Comparison of ENCODE assay signal across 27 cellular contexts in the genomic region with DNA sequence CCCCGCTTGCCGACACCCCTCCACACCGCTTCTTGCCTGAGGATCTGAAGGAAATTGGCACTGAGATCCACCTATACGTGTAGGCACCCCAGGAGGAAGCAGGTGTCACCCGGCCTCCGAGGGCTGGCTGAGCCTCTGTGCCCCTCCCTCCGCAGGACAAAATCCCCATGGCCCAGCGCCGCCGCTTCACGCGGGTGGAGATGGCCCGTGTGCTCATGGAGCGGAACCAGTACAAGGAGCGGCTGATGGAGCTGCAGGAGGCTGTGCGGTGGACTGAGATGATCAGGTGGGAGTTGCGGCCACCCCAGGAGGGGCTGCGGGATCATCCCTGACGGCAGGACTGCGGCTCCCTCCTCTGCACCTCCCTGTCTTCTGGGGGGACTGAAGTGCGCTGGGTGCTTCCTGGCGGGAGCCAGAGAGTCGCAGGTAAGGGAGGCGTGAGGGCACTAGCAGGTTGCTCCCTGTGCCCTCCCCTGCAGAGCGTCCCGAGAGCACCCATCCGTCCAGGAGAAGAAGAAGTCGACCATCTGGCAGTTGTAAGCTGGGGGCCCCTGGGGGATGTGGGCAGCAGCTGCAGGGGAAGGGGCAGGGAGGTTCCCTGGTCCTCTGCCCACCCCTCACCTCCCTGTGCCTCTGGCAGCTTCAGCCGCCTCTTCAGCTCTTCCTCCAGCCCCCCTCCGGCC.
"Had no signal": no experiment of that assay in that cellular context is flagged by ENCODE, and none has a peak within 500 bp of the region (broad histone marks: within the 10 kb centered on the region; RNA-seq: fewer than 3 reads in every experiment).

No MANE protein-coding gene starts in this region.

- H3K36me3 ChIP-seq: ovary had no signal

- H3K27ac Mint-ChIP-seq: activated naive CD8-positive, alpha-beta T cell treated with anti-CD3 and anti-CD28 coated beads for 36 hours; brain; nephron progenitor cell; stimulated activated effector memory CD8-positive, alpha-beta T cell treated with anti-CD3 and anti-CD28 coated beads, Interleukin-12 subunit alpha, Interleukin-12 subunit beta, amount 100 ng/mL, for 72 hours had no signal

- H3K4me1 Mint-ChIP-seq: brain; naive B cell; stimulated activated effector memory CD8-positive, alpha-beta T cell treated with anti-CD3 and anti-CD28 coated beads, Interleukin-12 subunit alpha, Interleukin-12 subunit beta, amount 100 ng/mL, for 72 hours had no signal

- H3K4me3 ChIP-seq: adrenal gland, ascending aorta, coronary artery, dorsolateral prefrontal cortex, left ventricle myocardium inferior, ovary, prostate gland, skin epidermis, thyroid gland, upper lobe of left lung, vagina had no signal

- H3K27me3 Mint-ChIP-seq: activated naive CD8-positive, alpha-beta T cell treated with anti-CD3 and anti-CD28 coated beads for 36 hours; brain; naive B cell; stimulated activated naive CD8-positive, alpha-beta T cell treated with anti-CD3 and anti-CD28 coated beads, Interleukin-15, amount 100 ng/mL, for 72 hours had no signal

- H3K9me3 ChIP-seq: adrenal gland, ascending aorta, left ventricle myocardium inferior, ovary, prostate gland, thyroid gland, upper lobe of left lung, vagina had no signal

- H3K4me1 ChIP-seq: adrenal gland, ascending aorta, left ventricle myocardium inferior, prostate gland, thyroid gland, upper lobe of left lung, vagina had no signal

- H3K27me3 ChIP-seq: adrenal gland, ascending aorta, dorsolateral prefrontal cortex, ovary, thyroid gland, upper lobe of left lung, vagina had no signal

- H3K4me3 Mint-ChIP-seq: activated naive CD8-positive, alpha-beta T cell treated with anti-CD3 and anti-CD28 coated beads for 36 hours; brain; naive B cell; nephron progenitor cell; stimulated activated effector memory CD8-positive, alpha-beta T cell treated with anti-CD3 and anti-CD28 coated beads, Interleukin-12 subunit alpha, Interleukin-12 subunit beta, amount 100 ng/mL, for 72 hours; stimulated activated naive CD8-positive, alpha-beta T cell treated with anti-CD3 and anti-CD28 coated beads, Interleukin-15, amount 100 ng/mL, for 72 hours had no signal

- H3K36me3 Mint-ChIP-seq: activated naive CD8-positive, alpha-beta T cell treated with anti-CD3 and anti-CD28 coated beads for 36 hours; naive B cell had no signal

- DNase-seq: activated CD4-positive, alpha-beta T cell treated with anti-CD3 and anti-CD28 coated beads for 4 hours; activated CD4-positive, alpha-beta T cell treated with anti-CD3 and anti-CD28 coated beads, Interleukin-2, amount 50 U/mL, for 4 hours; activated CD4-positive, CD25-positive, alpha-beta regulatory T cell; activated effector memory CD4-positive, alpha-beta T cell treated with Interleukin-2 at 50 U/mL for 16 hours; activated naive CD4-positive, alpha-beta T cell treated with Interleukin-2 at 50 U/mL for 16 hours; activated naive CD8-positive, alpha-beta T cell treated with anti-CD3 and anti-CD28 coated beads for 36 hours; activated T-cell treated with anti-CD3 and anti-CD28 coated beads for 4 hours; dorsolateral prefrontal cortex; effector memory CD4-positive, alpha-beta T cell; naive B cell; nephron progenitor cell; stimulated activated CD4-positive, alpha-beta T cell treated with anti-CD3 and anti-CD28 coated beads, Interleukin-12 subunit alpha, Interleukin-12 subunit beta, amount 100 ng/mL, for 4 hours; stimulated activated CD4-positive, alpha-beta T cell treated with anti-CD3 and anti-CD28 coated beads, Interleukin-4, amount 100 ng/mL, for 24 hours; stimulated activated naive CD8-positive, alpha-beta T cell treated with anti-CD3 and anti-CD28 coated beads, Interleukin-15, amount 100 ng/mL, for 72 hours; T-helper 2 cell; thyroid gland had no signal

- H3K27ac ChIP-seq: adrenal gland, ascending aorta, coronary artery, left ventricle myocardium inferior, ovary, prostate gland, skin epidermis, thyroid gland, upper lobe of left lung, vagina had no signal

- H3K9me3 Mint-ChIP-seq: activated naive CD8-positive, alpha-beta T cell treated with anti-CD3 and anti-CD28 coated beads for 36 hours; brain; naive B cell; nephron progenitor cell; stimulated activated effector memory CD8-positive, alpha-beta T cell treated with anti-CD3 and anti-CD28 coated beads, Interleukin-12 subunit alpha, Interleukin-12 subunit beta, amount 100 ng/mL, for 72 hours; stimulated activated naive CD8-positive, alpha-beta T cell treated with anti-CD3 and anti-CD28 coated beads, Interleukin-15, amount 100 ng/mL, for 72 hours had no signal
